ENCODE assay signal across 5 cellular contexts in the genomic region with DNA sequence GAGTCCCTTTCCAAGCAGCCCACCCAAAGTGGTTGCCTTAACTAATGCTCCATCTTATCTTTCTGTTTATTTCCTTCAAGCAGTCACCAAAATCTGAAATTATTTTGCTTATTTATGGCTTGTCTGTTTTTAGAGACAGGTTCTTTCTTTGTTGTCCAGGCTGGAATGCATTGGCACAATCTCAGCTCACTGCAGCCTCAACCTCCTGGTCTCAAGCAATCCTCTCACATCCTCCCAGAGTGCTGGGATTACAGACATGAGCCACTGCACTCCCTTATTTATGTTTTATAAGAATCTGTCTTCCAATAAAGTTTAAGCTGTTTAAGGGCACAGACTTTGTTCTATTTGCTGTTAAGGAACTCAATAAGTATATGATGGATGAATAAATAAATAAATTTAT.
"Had no signal": no experiment of that assay in that cellular context is flagged by ENCODE, and none has a peak within 500 bp of the region (broad histone marks: within the 10 kb centered on the region; RNA-seq: fewer than 3 reads in every experiment).

No MANE protein-coding gene starts in this region.

- H3K4me1 Mint-ChIP-seq: IgD-negative memory B cell had no signal

- H3K27me3 Mint-ChIP-seq: IgD-negative memory B cell had no signal

- DNase-seq: IMR-90, KBM-7 had no signal

- H3K36me3 Mint-ChIP-seq: IgD-negative memory B cell had no signal

- H3K27ac ChIP-seq: HL-60 had no signal

- H3K9me3 Mint-ChIP-seq: IgD-negative memory B cell had no signal

- H3K27ac Mint-ChIP-seq: IgD-negative memory B cell had no signal

- H3K4me3 Mint-ChIP-seq: IgD-negative memory B cell had no signal

- H3K4me3 ChIP-seq: K562 had no signal
